In genomic region chr14:22978873-22979671, GRCh38 we compare ENCODE assay signal across 1 cellular context.
TF ChIP-seq lines count a peak whose summit lies in the region.

No MANE protein-coding gene starts in this region.

TF ChIP-seq in HepG2, 621 proteins besides CTCF, POLR2A, EP300 and RAD21 (continued from another document and continues in another):
- TF ChIP-seq SP5 (CRISPR knock-in tag; IDR thresholded peaks at IDR 0.05; ENCODE audit: borderline replicate concordance, low read depth): 0 out of 2 replicates have a peak, but pooled peaks have one; percentile 59
- no peak for TF ChIP-seq ZNF33A (CRISPR knock-in tag; IDR thresholded peaks at IDR 0.05; ENCODE audit: borderline replicate concordance)
- peak; percentile 19; the same call in 1 of the 2 replicates for TF ChIP-seq ZNF543 (CRISPR knock-in tag; IDR thresholded peaks at IDR 0.05)
- TF ChIP-seq KDM3A (CRISPR knock-in tag; IDR thresholded peaks at IDR 0.05; ENCODE audit: low read depth): peak; percentile 71; the same call in 1 of the 2 replicates
- no peak for TF ChIP-seq HNF4A (CRISPR knock-in tag; IDR thresholded peaks at IDR 0.05)
- TF ChIP-seq PTBP1 (IDR thresholded peaks at IDR 0.05; ENCODE audit: low read depth, low read length, poor library complexity, severe bottlenecking): no peak
- TF ChIP-seq KDM5B (CRISPR knock-in tag; IDR thresholded peaks at IDR 0.05; ENCODE audit: borderline replicate concordance): no peak
- TF ChIP-seq KDM4B (CRISPR knock-in tag; IDR thresholded peaks at IDR 0.05): 0 out of 2 replicates have a peak, but pooled peaks have one; percentile 49
- TF ChIP-seq ZKSCAN8 (CRISPR knock-in tag; IDR thresholded peaks at IDR 0.05; ENCODE audit: borderline replicate concordance): no peak; the same call in 1 of the 2 replicates
- no peak; the same call in 1 of the 2 replicates for TF ChIP-seq ZNF124 (CRISPR knock-in tag; IDR thresholded peaks at IDR 0.05)
- TF ChIP-seq THYN1 (CRISPR knock-in tag; IDR thresholded peaks at IDR 0.05; ENCODE audit: borderline replicate concordance, low read depth): no peak
- peak; percentile 79; the same call in 1 of the 2 replicates for TF ChIP-seq MXD3 (CRISPR knock-in tag; IDR thresholded peaks at IDR 0.05)
- TF ChIP-seq ETV5 (CRISPR knock-in tag; IDR thresholded peaks at IDR 0.05; ENCODE audit: borderline replicate concordance): 0 out of 2 replicates have a peak, but pooled peaks have one; percentile 39
- no peak for TF ChIP-seq RBM22 (optimal IDR thresholded peaks at IDR 0.05; ENCODE audit: low read length)
- TF ChIP-seq POLR2AphosphoS5 (IDR thresholded peaks at IDR 0.05; ENCODE audit: low read depth, low read length): no peak
- no peak for TF ChIP-seq MLXIP (CRISPR knock-in tag; IDR thresholded peaks at IDR 0.05; ENCODE audit: borderline replicate concordance)
- TF ChIP-seq MTF2 (CRISPR knock-in tag; IDR thresholded peaks at IDR 0.05; ENCODE audit: borderline replicate concordance): no peak
- TF ChIP-seq ZNF232 (CRISPR knock-in tag; IDR thresholded peaks at IDR 0.05; ENCODE audit: borderline replicate concordance): no peak
- TF ChIP-seq SPEN (CRISPR knock-in tag; IDR thresholded peaks at IDR 0.05; ENCODE audit: low read depth): peak; percentile 64
- TF ChIP-seq NR2F1 (CRISPR knock-in tag; IDR thresholded peaks at IDR 0.05): no peak
- TF ChIP-seq REPIN1 (CRISPR knock-in tag; IDR thresholded peaks at IDR 0.05; ENCODE audit: borderline replicate concordance, low read depth): no peak
- TF ChIP-seq ZNF101 (CRISPR knock-in tag; IDR thresholded peaks at IDR 0.05; ENCODE audit: borderline replicate concordance, low read depth): no peak
- TF ChIP-seq ZNF720 (CRISPR knock-in tag; IDR thresholded peaks at IDR 0.05): no peak
- no peak for TF ChIP-seq NFE2L2 (IDR thresholded peaks at IDR 0.05; ENCODE audit: low read length)
- 0 out of 2 replicates have a peak, but pooled peaks have one; percentile 26 for TF ChIP-seq ZNF609 (CRISPR knock-in tag; IDR thresholded peaks at IDR 0.05; ENCODE audit: borderline replicate concordance)
- TF ChIP-seq ZFP82 (CRISPR knock-in tag; IDR thresholded peaks at IDR 0.05; ENCODE audit: borderline replicate concordance): no peak
- TF ChIP-seq ZBTB43 (CRISPR knock-in tag; conservative IDR thresholded peaks at IDR 0.05): no peak
- TF ChIP-seq TOPORS (CRISPR knock-in tag; IDR thresholded peaks at IDR 0.05): no peak
- no peak for TF ChIP-seq ZNF142 (CRISPR knock-in tag; IDR thresholded peaks at IDR 0.05)
- 0 out of 2 replicates have a peak, but pooled peaks have one; percentile 65 for TF ChIP-seq TIGD3 (CRISPR knock-in tag; IDR thresholded peaks at IDR 0.05; ENCODE audit: borderline replicate concordance)
- TF ChIP-seq ZNF737 (CRISPR knock-in tag; IDR thresholded peaks at IDR 0.05; ENCODE audit: borderline replicate concordance): no peak
- TF ChIP-seq STAG1 (CRISPR knock-in tag; IDR thresholded peaks at IDR 0.05): no peak
- no peak for TF ChIP-seq HNRNPK (IDR thresholded peaks at IDR 0.05; ENCODE audit: low read depth, low read length, poor library complexity, severe bottlenecking)
- peak; percentile 90; the same call in 1 of the 2 replicates for TF ChIP-seq AHR (CRISPR knock-in tag; IDR thresholded peaks at IDR 0.05)
- no peak for TF ChIP-seq ZNF503 (CRISPR knock-in tag; IDR thresholded peaks at IDR 0.05)
- no peak for TF ChIP-seq ZFYVE20 (CRISPR knock-in tag; IDR thresholded peaks at IDR 0.05; ENCODE audit: borderline replicate concordance, low read depth)
- no peak for TF ChIP-seq ZNF572 (CRISPR knock-in tag; IDR thresholded peaks at IDR 0.05)
- no peak for TF ChIP-seq TBL1XR1 (IDR thresholded peaks at IDR 0.05; ENCODE audit: borderline replicate concordance, low read length, partially characterized antibody)
- peak; percentile 22; the same call in 1 of the 2 replicates for TF ChIP-seq ERF (CRISPR knock-in tag; IDR thresholded peaks at IDR 0.05)
- 0 out of 2 replicates have a peak, but pooled peaks have one; percentile 31 for TF ChIP-seq NR2C2 (CRISPR knock-in tag; IDR thresholded peaks at IDR 0.05; ENCODE audit: borderline replicate concordance)
- TF ChIP-seq ATF6 (CRISPR knock-in tag; conservative IDR thresholded peaks at IDR 0.05): no peak
